1 cellular context compared by ENCODE assay signal in genomic region chr10:20110435-20111119, GRCh38.
TF ChIP-seq lines count a peak whose summit lies in the region.

No MANE protein-coding gene starts in this region.

TF ChIP-seq in GM23338, 12 proteins besides CTCF, POLR2A, EP300 and RAD21 (continued from another document):
- TF ChIP-seq ETS1 (IDR thresholded peaks at IDR 0.05) (no peak), EZH2phosphoT487 (IDR thresholded peaks at IDR 0.05; ENCODE audit: unreplicated experiment) (no peak), EZH2 (IDR thresholded peaks at IDR 0.05; ENCODE audit: low read depth, unreplicated experiment) (no peak), STAT1 (IDR thresholded peaks at IDR 0.05; ENCODE audit: unreplicated experiment) (no peak), CREB1 (CRISPR knock-in tag; IDR thresholded peaks at IDR 0.05; ENCODE audit: low read depth) (no peak), NANOG (IDR thresholded peaks at IDR 0.05; ENCODE audit: borderline replicate concordance) (no peak), ZNF462 (CRISPR knock-in tag; IDR thresholded peaks at IDR 0.05) (no peak)
